In genomic region chr14:24334431-24335271, GRCh38 we compare ENCODE assay signal across 8 cellular contexts. TPM values are rescaled to one million over a fixed set of nuclear protein-coding genes. Genes with fewer than 3 reads are reported as not detected.
DNase-seq lines count a peak whose midpoint lies in the region; ATAC-seq and TF ChIP-seq lines count a peak whose summit lies in the region.

ADCY4 (minus strand) TSS chr14:24335071; CDS start chr14:24334652, 419 bp downstream.

- H3K27me3 Mint-ChIP-seq in activated CD4-positive, alpha-beta memory T cell treated with anti-CD3 and anti-CD28 coated beads for 36 hours = peaks cover 21% of the 10 kb centered on the region
- peaks cover 5% of the 10 kb centered on the region for H3K27me3 Mint-ChIP-seq in osteocyte (ENCODE audit: unreplicated experiment)

- no peaks in the 10 kb centered on the region for H3K9me3 ChIP-seq in ES-I3 (ENCODE audit: control insufficient read depth, insufficient read depth, low read length)

- peak within 1 kb of the TSS; percentile 49; the same call in 1 of the 2 replicates for H3K9ac ChIP-seq in ES-I3 (ENCODE audit: low read depth, low read length)

- no peak within 1 kb of the TSS for H3K27ac ChIP-seq in foreskin keratinocyte

- no peak within 1 kb of the TSS for H3K27ac Mint-ChIP-seq in activated CD4-positive, alpha-beta memory T cell treated with anti-CD3 and anti-CD28 coated beads for 36 hours
- H3K27ac Mint-ChIP-seq in osteocyte (ENCODE audit: unreplicated experiment) = peak within 1 kb of the TSS; percentile 94

- H3K4me1 Mint-ChIP-seq in activated CD4-positive, alpha-beta memory T cell treated with anti-CD3 and anti-CD28 coated beads for 36 hours (ENCODE audit: low read depth) = peaks cover 43% of the 10 kb centered on the region
- peaks cover 40% of the 10 kb centered on the region for H3K4me1 Mint-ChIP-seq in osteocyte (ENCODE audit: unreplicated experiment)

- H3K4me3 Mint-ChIP-seq in activated CD4-positive, alpha-beta memory T cell treated with anti-CD3 and anti-CD28 coated beads for 36 hours = peak within 1 kb of the TSS; percentile 53
- H3K4me3 Mint-ChIP-seq in osteocyte (ENCODE audit: unreplicated experiment) = peak within 1 kb of the TSS; percentile 82

- peaks cover 13% of the 10 kb centered on the region for H3K36me3 Mint-ChIP-seq in activated CD4-positive, alpha-beta memory T cell treated with anti-CD3 and anti-CD28 coated beads for 36 hours
- H3K36me3 Mint-ChIP-seq in osteocyte (ENCODE audit: unreplicated experiment) = no peaks in the 10 kb centered on the region

- ATAC-seq in foreskin keratinocyte (peak; percentile 41), GM19455 (IDR thresholded peaks at IDR 0.05; ENCODE audit: unreplicated experiment) (no peak), GM21526 (IDR thresholded peaks at IDR 0.05; ENCODE audit: low FRiP score, unreplicated experiment) (no peak), GM19328 (IDR thresholded peaks at IDR 0.05; ENCODE audit: unreplicated experiment) (no peak)

- H3K9me3 Mint-ChIP-seq in activated CD4-positive, alpha-beta memory T cell treated with anti-CD3 and anti-CD28 coated beads for 36 hours = no peaks in the 10 kb centered on the region
- H3K9me3 Mint-ChIP-seq in osteocyte (ENCODE audit: unreplicated experiment) = no peaks in the 10 kb centered on the region

- no peaks in the 10 kb centered on the region for H3K36me3 ChIP-seq in ES-I3 (ENCODE audit: insufficient read depth, low read length)

- POLR2A ChIA-PET in activated CD4-positive, alpha-beta memory T cell treated with anti-CD3 and anti-CD28 coated beads for 36 hours (lab: Charles Lee) = interaction anchor here (0.7 to 3.4 kb wide), 5 partner anchors 18 to 107 kb away, joined by 3 to 67 read pairs (median 4); partner anchors contain the start of genes CBLN3, KHNYN, SDR39U1 and TINF2

- no peak for TF ChIP-seq CTCF in foreskin keratinocyte (conservative IDR thresholded peaks at IDR 0.05)
- TF ChIP-seq CTCF in osteocyte (IDR thresholded peaks at IDR 0.05) = no peak

- peaks cover 3% of the 10 kb centered on the region for H3K27me3 ChIP-seq in foreskin keratinocyte

- intact Hi-C loops in activated CD4-positive, alpha-beta memory T cell treated with anti-CD3 and anti-CD28 coated beads for 36 hours (cut with micrococcal nuclease) = loop anchor here (5.0 kb wide), 1 partner anchor 33 kb away; the partner anchor contains the start of gene NFATC4

- no peak for DNase-seq in activated CD4-positive, alpha-beta memory T cell treated with anti-CD3 and anti-CD28 coated beads for 36 hours
- DNase-seq in foreskin keratinocyte (no peak), osteocyte (ENCODE audit: extremely low spot score, unreplicated experiment) (peak; percentile 84), ecto neural progenitor cell (ENCODE audit: low spot score) (no peak)

- peaks cover 6% of the 10 kb centered on the region; the same call in 1 of the 2 replicates for H3K4me1 ChIP-seq in ES-I3 (ENCODE audit: insufficient read depth, low read length)
- H3K4me1 ChIP-seq in foreskin keratinocyte = no peaks in the 10 kb centered on the region

- CTCF ChIA-PET in activated CD4-positive, alpha-beta memory T cell treated with anti-CD3 and anti-CD28 coated beads for 36 hours (lab: Charles Lee) = interaction anchor here (1.2 to 25.4 kb wide), 12 partner anchors 11 to 99 kb away, joined by 4 to 968 read pairs (median 12); partner anchors contain the start of genes CBLN3, CIDEB, KHNYN and LTB4R

RNA-seq across cellular contexts. Expression of gene ADCY4, which starts in this region (rescaled TPM):
- total RNA-seq in activated CD4-positive, alpha-beta memory T cell treated with anti-CD3 and anti-CD28 coated beads for 36 hours = 1 to 10 TPM; 1.6 to 2.4 TPM
- total RNA-seq in foreskin keratinocyte (0.49 and 1.1 TPM in 2 replicates), osteocyte (25.3 and 26.5 TPM in 2 replicates)
- polyA plus RNA-seq in foreskin keratinocyte = 0.25 and 0.57 TPM in 2 replicates
